ENCODE assay signal across 9 cellular contexts in the genomic region with DNA sequence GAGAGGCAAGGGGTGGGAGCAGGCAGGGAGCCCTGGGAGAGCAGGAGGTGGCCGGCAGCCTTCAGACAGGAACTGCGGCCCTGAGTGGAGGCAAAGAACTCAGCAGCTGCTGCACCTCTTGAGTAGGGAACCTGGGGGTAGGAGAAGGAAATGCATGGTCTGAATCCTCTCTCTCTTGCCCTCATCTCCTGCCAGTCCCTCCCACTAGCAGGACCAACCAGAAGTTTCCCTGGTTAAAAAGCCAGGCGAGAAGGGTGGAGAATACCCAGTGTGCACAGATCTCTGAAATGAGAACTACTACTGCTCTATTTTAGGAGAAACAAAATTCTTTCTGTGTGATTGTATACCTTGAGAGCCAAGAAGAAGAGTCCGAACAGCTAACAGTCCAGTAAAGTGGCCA. TPM values are rescaled to one million over a fixed set of nuclear protein-coding genes. Genes with fewer than 3 reads are reported as not detected.
DNase-seq lines count a peak whose midpoint lies in the region; ATAC-seq and FAIRE-seq lines count a peak whose summit lies in the region.
"Had no signal": no experiment of that assay in that cellular context is flagged by ENCODE, and none has a peak within 500 bp of the region (broad histone marks: within the 10 kb centered on the region; RNA-seq: fewer than 3 reads in every experiment).

No MANE protein-coding gene starts in this region.

- peaks cover 2 to 3% of the 10 kb centered on the region in 2 donors for H3K36me3 Mint-ChIP-seq in activated T-cell treated with anti-CD3 and anti-CD28 coated beads, Interleukin-2, amount 50 U/mL, for 72 hours (ENCODE audit: insufficient read depth in 2 of 2)
- H3K36me3 Mint-ChIP-seq in activated T-cell treated with anti-CD3 and anti-CD28 coated beads, Interleukin-2, amount 50 U/mL, for 24 hours (ENCODE audit: low read depth): peaks cover 34% of the 10 kb centered on the region
- H3K36me3 Mint-ChIP-seq in memory B cell: peaks cover 13% of the 10 kb centered on the region

- H3K4me3 Mint-ChIP-seq in activated T-cell treated with anti-CD3 and anti-CD28 coated beads, Interleukin-2, amount 50 U/mL, for 72 hours: no peak overlapping the region
- no peak overlapping the region for H3K4me3 Mint-ChIP-seq in activated T-cell treated with anti-CD3 and anti-CD28 coated beads, Interleukin-2, amount 50 U/mL, for 24 hours
- no peak overlapping the region for H3K4me3 Mint-ChIP-seq in memory B cell

- no peak for DNase-seq in activated T-cell treated with anti-CD3 and anti-CD28 coated beads, Interleukin-2, amount 50 U/mL, for 72 hours
- DNase-seq in activated T-cell treated with anti-CD3 and anti-CD28 coated beads, Interleukin-2, amount 50 U/mL, for 24 hours: no peak
- DNase-seq in dermis blood vessel endothelial cell (peak; percentile 20), memory B cell (ENCODE audit: low spot score in 2 of 2) (no peak), RCC 7860 (ENCODE audit: low spot score) (no peak), SIG-M5 treated with dmso at 0.1 percent for 504 hours (lab: John Stamatoyannopoulos, UW; ENCODE audit: unreplicated experiment) (no peak), NCI-H1694 treated with DMSO at 0.1 percent for 48 hours (lab: John Stamatoyannopoulos, UW) (no peak), HPDE6-E6E7 (ENCODE audit: extremely low spot score) (no peak)
- DNase-seq: NCI-H1436 treated with DMSO at 0.1 percent for 48 hours had no signal

- H3K27ac Mint-ChIP-seq in activated T-cell treated with anti-CD3 and anti-CD28 coated beads, Interleukin-2, amount 50 U/mL, for 72 hours: peak overlapping the region; percentile 91
- no peak overlapping the region for H3K27ac Mint-ChIP-seq in activated T-cell treated with anti-CD3 and anti-CD28 coated beads, Interleukin-2, amount 50 U/mL, for 24 hours
- peak overlapping the region; percentile 71 for H3K27ac Mint-ChIP-seq in memory B cell

- H3K4me1 Mint-ChIP-seq in activated T-cell treated with anti-CD3 and anti-CD28 coated beads, Interleukin-2, amount 50 U/mL, for 72 hours (ENCODE audit: low read depth): peaks cover 51% of the 10 kb centered on the region
- peaks cover 47% of the 10 kb centered on the region for H3K4me1 Mint-ChIP-seq in activated T-cell treated with anti-CD3 and anti-CD28 coated beads, Interleukin-2, amount 50 U/mL, for 24 hours (ENCODE audit: low read depth)
- peaks cover 18% of the 10 kb centered on the region for H3K4me1 Mint-ChIP-seq in memory B cell

- no peaks in the 10 kb centered on the region for H3K27me3 Mint-ChIP-seq in activated T-cell treated with anti-CD3 and anti-CD28 coated beads, Interleukin-2, amount 50 U/mL, for 72 hours (ENCODE audit: low read depth)
- H3K27me3 Mint-ChIP-seq in activated T-cell treated with anti-CD3 and anti-CD28 coated beads, Interleukin-2, amount 50 U/mL, for 24 hours: no peaks in the 10 kb centered on the region
- no peaks in the 10 kb centered on the region for H3K27me3 Mint-ChIP-seq in memory B cell

- peaks cover 0 to 3% of the 10 kb centered on the region in 2 donors for H3K9me3 Mint-ChIP-seq in activated T-cell treated with anti-CD3 and anti-CD28 coated beads, Interleukin-2, amount 50 U/mL, for 72 hours
- H3K9me3 Mint-ChIP-seq in activated T-cell treated with anti-CD3 and anti-CD28 coated beads, Interleukin-2, amount 50 U/mL, for 24 hours: no peaks in the 10 kb centered on the region
- no peaks in the 10 kb centered on the region for H3K9me3 Mint-ChIP-seq in memory B cell

- no peak for ATAC-seq in activated T-cell treated with anti-CD3 and anti-CD28 coated beads, Interleukin-2, amount 50 U/mL, for 72 hours (replicated peaks in 1 of 2)
- no peak for ATAC-seq in memory B cell (ENCODE audit: low read depth)

- no peak for FAIRE-seq in RCC 7860 (lab: Jason Lieb, UNC)

RNA-seq across cellular contexts. Expression of a gene that starts 25.4 kb away (rescaled TPM):
- total RNA-seq in activated T-cell treated with anti-CD3 and anti-CD28 coated beads, Interleukin-2, amount 50 U/mL, for 72 hours: 10 to 100 TPM; 40.9 to 47.1 TPM
- 73.6 and 77.3 TPM in 2 replicates for total RNA-seq in dermis blood vessel endothelial cell

RNA-seq across cellular contexts. Expression of a gene that starts 39.9 kb away (rescaled TPM):
- under 1 TPM; 0.37 to 0.72 TPM for total RNA-seq in activated T-cell treated with anti-CD3 and anti-CD28 coated beads, Interleukin-2, amount 50 U/mL, for 72 hours
- 0.51 and 0.65 TPM in 2 replicates for total RNA-seq in dermis blood vessel endothelial cell

RNA-seq across cellular contexts. Expression of a gene that starts 51.1 kb away (rescaled TPM):
- 100 to 1,000 TPM; 131 to 203 TPM for total RNA-seq in activated T-cell treated with anti-CD3 and anti-CD28 coated beads, Interleukin-2, amount 50 U/mL, for 72 hours
- 32.2 and 57.8 TPM in 2 replicates for total RNA-seq in dermis blood vessel endothelial cell
